In genomic region chr21:33425825-33426224, GRCh38 we compare ENCODE assay signal across 24 cellular contexts. TPM values are rescaled to one million over a fixed set of nuclear protein-coding genes. Genes with fewer than 3 reads are reported as not detected.
DNase-seq lines count a peak whose midpoint lies in the region; ATAC-seq and TF ChIP-seq lines count a peak whose summit lies in the region.
"Had no signal": no experiment of that assay in that cellular context is flagged by ENCODE, and none has a peak within 500 bp of the region (broad histone marks: within the 10 kb centered on the region; RNA-seq: fewer than 3 reads in every experiment).

No MANE protein-coding gene starts in this region.

- peaks cover 0 to 10% (median 1%) of the 10 kb centered on the region in 7 donors for H3K4me1 Mint-ChIP-seq in naive thymus-derived CD4-positive, alpha-beta T cell

- DNase-seq in RWPE1 (ENCODE audit: low spot score) = no peak
- DNase-seq in epithelial cell of prostate (ENCODE audit: low read depth, low spot score) = no peak
- no peak for DNase-seq in naive thymus-derived CD4-positive, alpha-beta T cell
- no peak for DNase-seq in thyroid gland
- no peak for DNase-seq in cerebellar nuclear complex (lab: John Stamatoyannopoulos, UW)
- DNase-seq in effector memory CD4-positive, alpha-beta T cell = no peak
- DNase-seq: AML-193; C1 segment of cervical spinal cord; Caco-2; CD4-positive, alpha-beta memory T cell; EL; GDM1; KG1; MG63; NCI-H1105 treated with DMSO at 0.1 percent for 48 hours; NCI-H146; NCI-H1930; NCI-H446; NCI-H524 treated with DMSO at 0.1 percent for 48 hours; NCI-H774; SHP77 had no signal

- POLR2A ChIA-PET in RWPE1 (lab: Yijun Ruan, JAX; ENCODE audit: low non-redundant PET) = no interaction called here
- POLR2A ChIA-PET in naive thymus-derived CD4-positive, alpha-beta T cell (lab: Charles Lee) = interaction anchor here (0.7 kb wide), 1 partner anchor 48 kb away, joined by 4 read pairs; no protein-coding TSS in a partner anchor

- H3K27ac ChIP-seq in RWPE1 = peak overlapping the region; percentile 66
- H3K27ac ChIP-seq in epithelial cell of prostate = peak overlapping the region; percentile 14
- H3K27ac ChIP-seq in naive thymus-derived CD4-positive, alpha-beta T cell (ENCODE audit: low read depth, low read length) = no peak overlapping the region
- H3K27ac ChIP-seq in thyroid gland = peak overlapping the region in 2 of 3 donors; percentile 56 to 76
- no peak overlapping the region for H3K27ac ChIP-seq in effector memory CD4-positive, alpha-beta T cell (ENCODE audit: insufficient read depth, low read length, poor library complexity, severe bottlenecking)
- H3K27ac ChIP-seq: A549 had no signal

- 96 to 100% methylated on average over 3 of the region's 3 CpGs for WGBS in thyroid gland, 2 donors

- no peaks in the 10 kb centered on the region for H3K27me3 ChIP-seq in naive thymus-derived CD4-positive, alpha-beta T cell (ENCODE audit: control insufficient read depth in 2 of 2, insufficient read depth in 2 of 2, low read length in 2 of 2)
- no peaks in the 10 kb centered on the region for H3K27me3 ChIP-seq in thyroid gland
- H3K27me3 ChIP-seq in effector memory CD4-positive, alpha-beta T cell (replicated peaks; ENCODE audit: control insufficient read depth, insufficient read depth, low read length, poor library complexity, severe bottlenecking) = no peaks in the 10 kb centered on the region
- H3K27me3 ChIP-seq: MG63 had no signal

- peaks cover 0 to 75% (median 21%) of the 10 kb centered on the region in 3 experiments for H3K36me3 ChIP-seq in naive thymus-derived CD4-positive, alpha-beta T cell (ENCODE audit: control insufficient read depth in 2 of 3, insufficient read depth in 3 of 3, low read length in 3 of 3)
- peaks cover 44 to 53% of the 10 kb centered on the region in 2 donors for H3K36me3 ChIP-seq in thyroid gland
- peaks cover 55% of the 10 kb centered on the region for H3K36me3 ChIP-seq in effector memory CD4-positive, alpha-beta T cell (ENCODE audit: control insufficient read depth, insufficient read depth, low read length)

- ATAC-seq in naive thymus-derived CD4-positive, alpha-beta T cell = no peak
- no peak for ATAC-seq in GM21528 (IDR thresholded peaks at IDR 0.05; ENCODE audit: low FRiP score, unreplicated experiment)
- ATAC-seq: A549, GM12878 had no signal

- H3K4me3 ChIP-seq in naive thymus-derived CD4-positive, alpha-beta T cell (ENCODE audit: low read length) = no peak overlapping the region
- H3K4me3 ChIP-seq in thyroid gland (replicated peaks in 1 of 3) = no peak overlapping the region
- no peak overlapping the region for H3K4me3 ChIP-seq in effector memory CD4-positive, alpha-beta T cell (ENCODE audit: insufficient read depth, low read depth, low read length, poor library complexity, severe bottlenecking)
- H3K4me3 ChIP-seq: A549, GM12878, MG63 had no signal

- CTCF ChIA-PET in RWPE1 (lab: Yijun Ruan, JAX) = no interaction called here
- CTCF ChIA-PET in naive thymus-derived CD4-positive, alpha-beta T cell (lab: Charles Lee) = no interaction called here

- no peaks in the 10 kb centered on the region for H3K9me3 ChIP-seq in naive thymus-derived CD4-positive, alpha-beta T cell (ENCODE audit: control insufficient read depth in 2 of 3, low read length in 3 of 3)
- no peaks in the 10 kb centered on the region for H3K9me3 ChIP-seq in thyroid gland
- no peaks in the 10 kb centered on the region for H3K9me3 ChIP-seq in effector memory CD4-positive, alpha-beta T cell (ENCODE audit: control insufficient read depth, low read length)
- H3K9me3 ChIP-seq: A549, Caco-2 had no signal

- no peaks in the 10 kb centered on the region for H3K4me1 ChIP-seq in naive thymus-derived CD4-positive, alpha-beta T cell (ENCODE audit: control insufficient read depth in 2 of 2, insufficient read depth in 2 of 2, low read length in 2 of 2)
- peaks cover 31 to 34% of the 10 kb centered on the region in 2 donors for H3K4me1 ChIP-seq in thyroid gland
- no peaks in the 10 kb centered on the region for H3K4me1 ChIP-seq in effector memory CD4-positive, alpha-beta T cell (ENCODE audit: control insufficient read depth, insufficient read depth, low read length, poor library complexity, severe bottlenecking)

- H3K4me3 Mint-ChIP-seq in naive thymus-derived CD4-positive, alpha-beta T cell = no peak overlapping the region
- H3K4me3 Mint-ChIP-seq: CD4-positive, alpha-beta memory T cell had no signal

- no peak for TF ChIP-seq CTCF in RWPE1 (conservative IDR thresholded peaks at IDR 0.05; ENCODE audit: low read depth)
- no peak for TF ChIP-seq CTCF in thyroid gland (IDR thresholded peaks at IDR 0.05)

- intact Hi-C loops in naive thymus-derived CD4-positive, alpha-beta T cell (cut with micrococcal nuclease) = no loop called here
- intact Hi-C loops in thyroid gland (cut with DNase I) = no loop called here

- peaks cover 0 to 2% (median 0%) of the 10 kb centered on the region in 11 donors for H3K9me3 Mint-ChIP-seq in naive thymus-derived CD4-positive, alpha-beta T cell
- H3K9me3 Mint-ChIP-seq: CD4-positive, alpha-beta memory T cell had no signal

- H3K27me3 Mint-ChIP-seq in naive thymus-derived CD4-positive, alpha-beta T cell = no peaks in the 10 kb centered on the region
- H3K27me3 Mint-ChIP-seq: CD4-positive, alpha-beta memory T cell had no signal

- TF ChIP-seq POLR2A in thyroid gland (IDR thresholded peaks at IDR 0.05) = no peak

- peak overlapping the region in 6 of 9 donors; percentile 27 to 57 (median 47) for H3K27ac Mint-ChIP-seq in naive thymus-derived CD4-positive, alpha-beta T cell

- peaks cover 3 to 41% (median 10%) of the 10 kb centered on the region in 5 donors for H3K36me3 Mint-ChIP-seq in naive thymus-derived CD4-positive, alpha-beta T cell

RNA-seq across cellular contexts. Expression of gene IFNGR2, which starts 22.6 kb away (rescaled TPM):
- 10 to 100 TPM in 4 of 5 experiments, 1 to 10 TPM in 1; 9.1 to 80.5 (median 33.7) TPM for total RNA-seq in naive thymus-derived CD4-positive, alpha-beta T cell
- polyA plus RNA-seq in naive thymus-derived CD4-positive, alpha-beta T cell = 10 to 100 TPM; 29.8 to 39.2 TPM
- 100 to 1,000 TPM in 1 of 4 donors, 10 to 100 TPM in 3; 64.9 to 100 (median 79.0) TPM for total RNA-seq in thyroid gland

RNA-seq across cellular contexts. Expression of gene TMEM50B, which starts 53.9 kb away (rescaled TPM):
- 100 to 1,000 TPM in 2 of 5 experiments, 10 to 100 TPM in 3; 38.3 to 108 (median 61.7) TPM for total RNA-seq in naive thymus-derived CD4-positive, alpha-beta T cell
- polyA plus RNA-seq in naive thymus-derived CD4-positive, alpha-beta T cell = 10 to 100 TPM; 37.0 to 46.5 TPM
- 100 to 1,000 TPM; 202 to 399 (median 295) TPM for total RNA-seq in thyroid gland

Comparison
In these comparisons a context has a peak if more than half of its experiments do, and no peak if none do; other contexts are left out.
1. H3K27ac ChIP-seq: peak in RWPE1 (single experiment), epithelial cell of prostate (single experiment) and thyroid gland (2 of 3); none in naive thymus-derived CD4-positive, alpha-beta T cell (single experiment) and effector memory CD4-positive, alpha-beta T cell (single experiment).